Comparison of ENCODE assay signal across 20 cellular contexts in the genomic region with DNA sequence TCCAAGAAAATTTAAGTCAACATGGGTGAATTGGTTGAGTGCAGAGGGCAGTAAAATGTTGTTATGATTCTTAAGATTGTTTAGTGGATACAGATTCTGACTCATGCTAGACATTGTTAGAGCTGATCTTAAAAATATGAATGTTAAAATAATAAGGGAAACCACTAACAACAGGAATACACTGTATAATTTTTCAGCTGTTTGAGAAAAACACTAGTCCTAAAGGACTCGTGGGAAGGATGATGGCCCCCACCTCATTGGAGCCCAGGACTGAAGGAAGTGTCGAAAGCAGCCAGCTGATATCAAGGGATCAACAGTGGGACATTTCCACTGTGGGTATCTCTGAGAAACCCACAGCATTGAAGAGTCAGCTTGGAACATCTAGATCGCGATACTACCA.
"Had no signal": no experiment of that assay in that cellular context is flagged by ENCODE, and none has a peak within 500 bp of the region (broad histone marks: within the 10 kb centered on the region; RNA-seq: fewer than 3 reads in every experiment).

No MANE protein-coding gene starts in this region.

- H3K36me3 ChIP-seq: esophagus squamous epithelium, right lobe of liver, spleen, stomach had no signal

- FAIRE-seq: colon had no signal

- H3K27ac ChIP-seq: esophagus squamous epithelium, psoas muscle, right lobe of liver, spleen, stomach had no signal

- H3K27me3 ChIP-seq: esophagus squamous epithelium, right lobe of liver, spleen, stomach had no signal

- H3K4me3 ChIP-seq: esophagus squamous epithelium, psoas muscle, right lobe of liver, spleen, stomach had no signal

- ATAC-seq: effector memory CD8-positive, alpha-beta T cell; left lobe of liver; naive thymus-derived CD4-positive, alpha-beta T cell; psoas muscle; right lobe of liver had no signal

- H3K4me1 ChIP-seq: psoas muscle had no signal

- H3K9me3 ChIP-seq: psoas muscle, right lobe of liver had no signal

- DNase-seq: effector memory CD8-positive, alpha-beta T cell; esophagus squamous epithelium; foreskin melanocyte; head of caudate nucleus; islet precursor cell; mammary epithelial cell; naive thymus-derived CD4-positive, alpha-beta T cell; nephron progenitor cell; psoas muscle; retina; right lobe of liver; spleen; stimulated activated CD4-positive, alpha-beta T cell treated with anti-CD3 and anti-CD28 coated beads, Interleukin-15, amount 100 ng/mL, for 24 hours; stimulated activated CD4-positive, alpha-beta T cell treated with anti-CD3 and anti-CD28 coated beads, Interleukin-1b, Interleukin-23, amount 100 ng/mL, for 48 hours; stimulated activated CD4-positive, alpha-beta T cell treated with anti-CD3 and anti-CD28 coated beads, Interleukin-4, amount 100 ng/mL, for 4 hours; stimulated activated naive CD4-positive, alpha-beta T cell; stomach; trophoblast cell had no signal
